Comparison of ENCODE assay signal across 1 cellular context in the genomic region with DNA sequence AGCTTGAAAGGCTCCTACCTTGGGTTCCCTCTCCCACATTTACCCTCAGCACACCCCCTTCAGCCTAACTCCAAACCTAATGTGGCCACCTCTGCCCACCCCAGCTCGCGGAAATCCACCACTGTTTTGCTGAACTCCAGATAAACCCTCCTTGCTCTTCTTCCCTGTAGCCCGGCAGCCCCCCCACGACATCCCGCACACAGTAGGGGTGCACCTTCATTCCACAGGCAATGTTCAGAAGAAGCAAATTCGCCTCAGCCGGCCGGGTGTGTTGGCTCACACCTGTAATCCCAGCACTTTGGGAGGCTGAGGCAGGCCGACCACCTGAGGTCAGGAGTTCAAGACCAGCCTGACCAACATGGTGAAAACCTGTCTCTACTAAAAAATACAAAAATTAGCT.
A peak's percentile ranks its signal among the peaks of the same experiment; 100 is the strongest.
TF ChIP-seq lines count a peak whose summit lies in the region.

No MANE protein-coding gene starts in this region.

TF ChIP-seq in K562, 482 proteins besides CTCF, POLR2A, EP300 and RAD21:
- peak; percentile 82 for TF ChIP-seq ZKSCAN1 (IDR thresholded peaks at IDR 0.05; ENCODE audit: low read depth, low read length)
- no peak for TF ChIP-seq BMI1 (IDR thresholded peaks at IDR 0.05; ENCODE audit: low read length)
TF ChIP-seq in K562: peak in this region for 1.
